In genomic region chr2:55581435-55581834, GRCh38 we compare ENCODE assay signal across 10 cellular contexts. TPM values are rescaled to one million over a fixed set of nuclear protein-coding genes. Genes with fewer than 3 reads are reported as not detected.
DNase-seq lines count a peak whose midpoint lies in the region; ATAC-seq, FAIRE-seq and TF ChIP-seq lines count a peak whose summit lies in the region.
"Had no signal": no experiment of that assay in that cellular context is flagged by ENCODE, and none has a peak within 500 bp of the region (broad histone marks: within the 10 kb centered on the region; RNA-seq: fewer than 3 reads in every experiment).

No MANE protein-coding gene starts in this region.

- H3K27ac ChIP-seq in RWPE1 (no peak overlapping the region), kidney (ENCODE audit: low read depth in 2 of 2, low read length in 2 of 2) (no peak overlapping the region)

- FAIRE-seq in kidney (lab: Jason Lieb, UNC): no peak
- FAIRE-seq: colon had no signal

- H3K4me1 ChIP-seq in kidney (ENCODE audit: control insufficient read depth in 1 of 2, insufficient read depth in 1 of 2, low read depth in 1 of 2, low read length in 2 of 2): peaks cover 0 to 5% of the 10 kb centered on the region in 2 donors

- H3K27me3 ChIP-seq in GM06990 (replicated peaks; ENCODE audit: control insufficient read depth, insufficient read depth, low read length): no peaks in the 10 kb centered on the region

- POLR2A ChIA-PET in RWPE1 (lab: Yijun Ruan, JAX; ENCODE audit: low non-redundant PET): no interaction called here

- DNase-seq in AG09309 (ENCODE audit: low read depth) (no peak), GM06990 (ENCODE audit: extremely low read depth, insufficient read length) (no peak), RWPE1 (ENCODE audit: low spot score) (no peak), iPS-NIHi7 (ENCODE audit: extremely low spot score) (peak; percentile 15), kidney (no peak), midbrain (lab: John Stamatoyannopoulos, UW) (no peak)
- DNase-seq in activated T-cell treated with anti-CD3 and anti-CD28 coated beads, Interleukin-2, amount 50 U/mL, for 1 hour: no peak
- DNase-seq: activated CD8-positive, alpha-beta memory T cell treated with anti-CD3 and anti-CD28 coated beads, Interleukin-2, amount 10 ng/mL, durations not matched to agents 7 days and 5 days had no signal

- TF ChIP-seq CTCF in AG09309 (IDR thresholded peaks at IDR 0.05; ENCODE audit: control insufficient read depth, insufficient read depth, low read depth, low read length, missing control alignments) (peak; percentile 2), GM06990 (IDR thresholded peaks at IDR 0.05; ENCODE audit: insufficient read depth, low read length, poor library complexity, severe bottlenecking) (peak; percentile 23), RWPE1 (conservative IDR thresholded peaks at IDR 0.05; ENCODE audit: low read depth) (0 out of 2 replicates have a peak, but pooled peaks have one; percentile 17), kidney (IDR thresholded peaks at IDR 0.05; ENCODE audit: borderline replicate concordance, extremely low read depth, insufficient read depth) (no peak)

- ATAC-seq in HG03139 (IDR thresholded peaks at IDR 0.05; ENCODE audit: unreplicated experiment): no peak
- ATAC-seq: activated CD8-positive, alpha-beta memory T cell treated with anti-CD3 and anti-CD28 coated beads, Interleukin-2, amount 10 ng/mL, durations not matched to agents 7 days and 5 days had no signal

- no peak overlapping the region for H3K9ac ChIP-seq in kidney (ENCODE audit: low read length in 2 of 2)

- H3K4me3 ChIP-seq in AG09309 (ENCODE audit: control insufficient read depth, low read depth, low read length) (no peak overlapping the region), GM06990 (replicated peaks; ENCODE audit: low read depth, low read length) (no peak overlapping the region), kidney (ENCODE audit: low read length in 2 of 2) (no peak overlapping the region)

- CTCF ChIA-PET in RWPE1 (lab: Yijun Ruan, JAX): no interaction called here

- H3K36me3 ChIP-seq in GM06990 (ENCODE audit: control insufficient read depth, insufficient read depth, low read length) (no peaks in the 10 kb centered on the region; the same call in 1 of the 2 replicates), kidney (ENCODE audit: control insufficient read depth in 1 of 2, insufficient read depth in 2 of 2, low read length in 2 of 2) (peaks cover 5 to 22% of the 10 kb centered on the region in 2 donors)

- intact Hi-C loops in kidney (cut with DNase I): no loop called here

- no peaks in the 10 kb centered on the region for H3K9me3 ChIP-seq in kidney (ENCODE audit: control insufficient read depth in 1 of 2, low read length in 2 of 2)

RNA-seq across cellular contexts. Expression of gene PPP4R3B, which starts 36.0 kb away (rescaled TPM):
- 66.0 TPM for total RNA-seq in kidney
- polyA plus RNA-seq in kidney (ENCODE audit: insufficient read depth, low read depth, low replicate concordance): 24.0 TPM
